Comparison of ENCODE assay signal across 1 cellular context in genomic region chr20:37566590-37567330, GRCh38.
TF ChIP-seq lines count a peak whose summit lies in the region.

No MANE protein-coding gene starts in this region.

TF ChIP-seq in neural cell, 6 proteins besides CTCF, POLR2A, EP300 and RAD21 (continued from another document):
- TF ChIP-seq POLR2AphosphoS5 (IDR thresholded peaks at IDR 0.05), result no peak
